Comparison of ENCODE assay signal across 27 cellular contexts in the genomic region with DNA sequence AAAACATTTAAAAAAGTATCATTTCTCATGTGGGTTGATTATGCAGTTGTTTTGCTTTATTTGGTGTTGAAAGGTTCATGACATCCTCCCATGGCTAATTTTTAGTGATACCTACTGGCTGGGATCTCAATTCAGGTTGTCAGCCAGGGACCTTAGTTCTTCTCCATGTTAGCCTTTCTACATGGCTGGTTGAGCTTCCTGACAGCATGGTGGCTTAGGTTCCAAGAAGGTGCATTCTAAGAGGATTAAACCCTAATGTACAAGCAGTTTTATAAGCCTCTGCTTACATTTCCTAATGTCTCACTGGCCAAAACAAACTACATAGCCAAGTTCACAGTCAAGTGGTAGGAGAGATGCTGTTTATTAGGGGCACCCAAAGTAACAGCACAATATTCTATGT.
"Had no signal": no experiment of that assay in that cellular context is flagged by ENCODE, and none has a peak within 500 bp of the region (broad histone marks: within the 10 kb centered on the region; RNA-seq: fewer than 3 reads in every experiment).

No MANE protein-coding gene starts in this region.

- H3K36me3 ChIP-seq: stomach, suprapubic skin, thoracic aorta, thyroid gland, tibial artery, tibial nerve, transverse colon, upper lobe of left lung, upper lobe of right lung, uterus, vagina had no signal

- DNase-seq: stimulated activated CD4-positive, alpha-beta T cell treated with anti-CD3 and anti-CD28 coated beads, Interleukin-2, amount 100 ng/mL, for 48 hours; stimulated activated CD4-positive, alpha-beta T cell treated with anti-CD3 and anti-CD28 coated beads, Interleukin-4, amount 100 ng/mL, for 1 hour; stimulated activated CD4-positive, alpha-beta T cell treated with anti-CD3 and anti-CD28 coated beads, Interleukin-4, amount 100 ng/mL, for 24 hours; stimulated activated CD4-positive, alpha-beta T cell treated with anti-CD3 and anti-CD28 coated beads, Interleukin-4, amount 100 ng/mL, for 4 hours; stimulated activated CD8-positive, alpha-beta memory T cell treated with anti-CD3 and anti-CD28 coated beads, Interleukin-4, amount 100 ng/mL, for 48 hours; stimulated activated naive B cell treated with anti-CD40 and anti-IgM and Interleukin-4, amounts not matched to agents 10 μg/mL and 1 μg/mL and 100 μg/mL, for 72 hours; stimulated activated naive CD4-positive, alpha-beta T cell; stimulated activated naive CD4-positive, alpha-beta T cell treated with Interleukin-2 at 50 U/mL for 16 hours; stimulated activated naive CD8-positive, alpha-beta T cell treated with anti-CD3 and anti-CD28 coated beads, Interleukin-15, amount 100 ng/mL, for 72 hours; stimulated activated naive CD8-positive, alpha-beta T cell treated with anti-CD3 and anti-CD28 coated beads, Interleukin-15, Interleukin-2, amounts not matched to agents 100 U/mL and 50 U/mL, for 24 hours; stomach; substantia nigra; testis; thyroid gland; tibial artery; transverse colon; trophoblast cell; upper lobe of left lung; upper lobe of right lung; uterus had no signal

- H3K27me3 ChIP-seq: testis, thyroid gland, tibial artery, tibial nerve, upper lobe of left lung, upper lobe of right lung, uterus, vagina had no signal

- H3K27ac ChIP-seq: stomach, suprapubic skin, testis, thoracic aorta, thyroid gland, tibial artery, tibial nerve, transverse colon, upper lobe of left lung, upper lobe of right lung, uterus, vagina had no signal

- H3K4me3 ChIP-seq: stomach, suprapubic skin, testis, thoracic aorta, thyroid gland, tibial artery, tibial nerve, transverse colon, upper lobe of left lung, upper lobe of right lung, uterus, vagina had no signal

- H3K9me3 ChIP-seq: suprapubic skin, testis, thoracic aorta, thyroid gland, upper lobe of right lung, vagina had no signal

- FAIRE-seq: urothelium cell line had no signal

- H3K4me1 ChIP-seq: stomach, suprapubic skin, testis, tibial artery, tibial nerve, transverse colon, uterus, vagina had no signal

- ATAC-seq: stimulated activated effector memory CD8-positive, alpha-beta T cell treated with anti-CD3 and anti-CD28 coated beads, Interleukin-12 subunit alpha, Interleukin-12 subunit beta, amount 100 ng/mL, for 72 hours; stimulated activated memory B cell treated with anti-CD40 and anti-IgM and Interleukin-4, amounts not matched to agents 10 μg/mL and 1 μg/mL and 100 μg/mL, for 72 hours; stimulated activated naive B cell treated with anti-CD40 and anti-IgM and Interleukin-4, amounts not matched to agents 10 μg/mL and 1 μg/mL and 100 μg/mL, for 72 hours; stimulated activated naive CD8-positive, alpha-beta T cell treated with anti-CD3 and anti-CD28 coated beads, Interleukin-15, amount 100 ng/mL, for 72 hours; stimulated activated naive CD8-positive, alpha-beta T cell treated with anti-CD3 and anti-CD28 coated beads, Interleukin-15, Interleukin-2, amounts not matched to agents 100 U/mL and 50 U/mL, for 24 hours; upper lobe of right lung had no signal
